ENCODE assay signal across 1 cellular context in genomic region chr1:110312188-110313121, GRCh38.
TF ChIP-seq lines count a peak whose summit lies in the region.

No MANE protein-coding gene starts in this region.

TF ChIP-seq in GM12878, 131 proteins besides CTCF, POLR2A, EP300 and RAD21 (continued from another document):
- TF ChIP-seq HSF1 (IDR thresholded peaks at IDR 0.05; ENCODE audit: low read depth, low read length) (no peak), MEF2A (IDR thresholded peaks at IDR 0.05; ENCODE audit: insufficient read depth, low read depth, low read length) (no peak), CREB1 (IDR thresholded peaks at IDR 0.05; ENCODE audit: low read depth) (no peak), REST (IDR thresholded peaks at IDR 0.05; ENCODE audit: low read depth, low read length) (no peak), FOXK2 (IDR thresholded peaks at IDR 0.05) (no peak), BCL11A (IDR thresholded peaks at IDR 0.05; ENCODE audit: low read depth, low read length) (no peak), YY1 (IDR thresholded peaks at IDR 0.05; ENCODE audit: low read depth, low read length) (peak; percentile 82), LARP7 (IDR thresholded peaks at IDR 0.05) (0 out of 2 replicates have a peak, but pooled peaks have one; percentile 45), NBN (IDR thresholded peaks at IDR 0.05) (peak; percentile 63; the same call in 1 of the 2 replicates), SMC3 (IDR thresholded peaks at IDR 0.05; ENCODE audit: borderline replicate concordance, low read length) (peak; percentile 99), IRF4 (IDR thresholded peaks at IDR 0.05; ENCODE audit: low read depth, low read length) (no peak), POU2F2 (IDR thresholded peaks at IDR 0.05; ENCODE audit: borderline replicate concordance, low read depth, low read length) (0 out of 3 replicates have a peak, but pooled peaks have one; percentile 57), KLF5 (IDR thresholded peaks at IDR 0.05; ENCODE audit: partially characterized antibody) (no peak), CBFB (IDR thresholded peaks at IDR 0.05; ENCODE audit: low read depth) (no peak), ZNF24 (IDR thresholded peaks at IDR 0.05) (0 out of 2 replicates have a peak, but pooled peaks have one; percentile 21), CUX1 (IDR thresholded peaks at IDR 0.05; ENCODE audit: insufficient replicate concordance, low read depth, low read length) (no peak)
TF ChIP-seq in GM12878: peak in this region for 6.
